ENCODE assay signal across 8 cellular contexts in the genomic region with DNA sequence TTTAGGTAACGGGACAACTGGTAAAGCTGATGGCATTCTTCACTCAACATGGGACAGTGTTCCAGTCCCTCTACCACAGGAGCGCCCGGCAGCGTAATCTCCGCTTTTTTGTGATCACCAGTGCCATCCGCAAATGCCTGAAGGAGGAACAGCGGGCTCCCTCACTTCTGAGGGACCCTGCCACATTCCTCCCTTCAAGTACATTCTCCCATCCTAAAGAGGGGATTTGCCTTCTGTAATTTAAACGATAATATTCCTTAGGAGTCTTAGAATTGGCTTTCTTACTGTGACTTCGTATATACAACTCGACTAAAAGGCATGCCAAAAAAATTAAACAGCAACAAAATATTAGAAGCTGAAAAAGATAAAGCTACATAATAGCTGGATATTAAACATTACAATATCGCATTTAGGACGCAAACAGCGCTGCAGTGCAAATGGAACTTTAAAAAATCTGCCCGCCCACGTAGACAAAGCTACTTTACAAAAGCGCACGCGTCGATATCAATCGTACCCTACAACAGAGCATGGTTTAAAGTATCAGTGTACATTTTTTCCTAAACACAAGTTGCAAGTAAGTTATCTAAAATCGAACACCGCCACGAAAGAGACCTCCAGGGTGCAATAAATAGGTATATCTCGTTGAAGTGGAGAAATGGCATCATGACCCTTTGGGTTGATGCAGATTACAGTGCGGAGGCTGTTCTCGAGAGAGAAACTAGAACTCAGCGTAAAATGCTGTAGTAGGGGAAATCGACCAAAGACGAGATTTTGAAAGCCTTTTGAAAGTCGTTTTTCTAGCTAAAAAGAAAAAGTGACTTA. TPM values are rescaled to one million over a fixed set of nuclear protein-coding genes. Genes with fewer than 3 reads are reported as not detected.
DNase-seq lines count a peak whose midpoint lies in the region; ATAC-seq and TF ChIP-seq lines count a peak whose summit lies in the region.

No MANE protein-coding gene starts in this region.

- TF ChIP-seq CTCF in Calu3 (IDR thresholded peaks at IDR 0.05; ENCODE audit: unreplicated experiment) (no peak), WTC11 (IDR thresholded peaks at IDR 0.05) (no peak)
- no peak for TF ChIP-seq CTCF in CD8-positive, alpha-beta T cell (IDR thresholded peaks at IDR 0.05)

- intact Hi-C loops in Calu3 (cut with micrococcal nuclease; ENCODE audit: unreplicated experiment) = no loop called here
- intact Hi-C loops in CD8-positive, alpha-beta T cell (cut with DNase I, micrococcal nuclease) = no loop called here
- intact Hi-C loops in activated naive CD4-positive, alpha-beta T cell treated with anti-CD3 and anti-CD28 coated beads for 36 hours (cut with micrococcal nuclease) = no loop called here
- intact Hi-C loops in activated CD4-positive, alpha-beta memory T cell treated with anti-CD3 and anti-CD28 coated beads for 36 hours (cut with micrococcal nuclease) = no loop called here

- no peaks in the 10 kb centered on the region for H3K9me3 ChIP-seq in iPS-15b (ENCODE audit: control insufficient read depth, insufficient read depth, low read length)
- no peaks in the 10 kb centered on the region for H3K9me3 ChIP-seq in CD8-positive, alpha-beta T cell (ENCODE audit: low read length)

- no TSS peak for BruUV-seq in Calu3 (replicated peaks; lab: Mats Ljungman, UMichigan)

- peak; percentile 10 for ATAC-seq in WTC11
- no peak for ATAC-seq in CD8-positive, alpha-beta T cell

- DNase-seq in Calu3 (no peak), HEK293T (ENCODE audit: extremely low spot score) (peak; percentile 9), WTC11 (ENCODE audit: low spot score) (peak; percentile 48), superior temporal gyrus (ENCODE audit: extremely low spot score) (peak; percentile 51)
- DNase-seq in CD8-positive, alpha-beta T cell = no peak
- DNase-seq in activated naive CD4-positive, alpha-beta T cell treated with anti-CD3 and anti-CD28 coated beads for 36 hours = no peak
- DNase-seq in activated CD4-positive, alpha-beta memory T cell treated with anti-CD3 and anti-CD28 coated beads for 36 hours = no peak

- H3K27me3 ChIP-seq in iPS-15b (ENCODE audit: control insufficient read depth, insufficient read depth, low read length) = peaks cover 56% of the 10 kb centered on the region
- H3K27me3 ChIP-seq in CD8-positive, alpha-beta T cell (ENCODE audit: insufficient read depth, low read length) = peaks cover 11% of the 10 kb centered on the region

- H3K9me3 Mint-ChIP-seq in Calu3 (ENCODE audit: low read depth, unreplicated experiment) = no peaks in the 10 kb centered on the region
- H3K9me3 Mint-ChIP-seq in WTC11 = no peaks in the 10 kb centered on the region
- no peaks in the 10 kb centered on the region for H3K9me3 Mint-ChIP-seq in CD8-positive, alpha-beta T cell
- no peaks in the 10 kb centered on the region for H3K9me3 Mint-ChIP-seq in activated naive CD4-positive, alpha-beta T cell treated with anti-CD3 and anti-CD28 coated beads for 36 hours
- no peaks in the 10 kb centered on the region for H3K9me3 Mint-ChIP-seq in activated CD4-positive, alpha-beta memory T cell treated with anti-CD3 and anti-CD28 coated beads for 36 hours

- H3K27me3 Mint-ChIP-seq in Calu3 (ENCODE audit: unreplicated experiment) = peaks cover 87% of the 10 kb centered on the region
- H3K27me3 Mint-ChIP-seq in WTC11 (ENCODE audit: low read depth) = peaks cover 8% of the 10 kb centered on the region
- peaks cover 55% of the 10 kb centered on the region for H3K27me3 Mint-ChIP-seq in CD8-positive, alpha-beta T cell (ENCODE audit: low read depth)
- peaks cover 54% of the 10 kb centered on the region for H3K27me3 Mint-ChIP-seq in activated naive CD4-positive, alpha-beta T cell treated with anti-CD3 and anti-CD28 coated beads for 36 hours (ENCODE audit: low read depth)
- H3K27me3 Mint-ChIP-seq in activated CD4-positive, alpha-beta memory T cell treated with anti-CD3 and anti-CD28 coated beads for 36 hours = peaks cover 51% of the 10 kb centered on the region

- CTCF ChIA-PET in Calu3 (lab: Charles Lee) (no interaction called here), HEK293T (lab: Yijun Ruan, JAX) (interaction anchor here (0.8 kb wide), 1 partner anchor 36 kb away, joined by 3 read pairs; no protein-coding TSS in a partner anchor), WTC11 (lab: Charles Lee) (interaction anchor here (0.6 to 1.6 kb wide), 3 partner anchors 108 to 984 kb away, joined by 3 to 4 read pairs (median 4); no protein-coding TSS in a partner anchor)
- CTCF ChIA-PET in CD8-positive, alpha-beta T cell (lab: Charles Lee) = no interaction called here
- CTCF ChIA-PET in activated naive CD4-positive, alpha-beta T cell treated with anti-CD3 and anti-CD28 coated beads for 36 hours (lab: Charles Lee) = no interaction called here
- CTCF ChIA-PET in activated CD4-positive, alpha-beta memory T cell treated with anti-CD3 and anti-CD28 coated beads for 36 hours (lab: Charles Lee) = no interaction called here

- peak overlapping the region; percentile 75 for H3K4me3 ChIP-seq in iPS-15b (ENCODE audit: low read depth, low read length)
- no peak overlapping the region for H3K4me3 ChIP-seq in CD8-positive, alpha-beta T cell (ENCODE audit: low read depth, low read length)

- H3K4me3 Mint-ChIP-seq in Calu3 (ENCODE audit: low read depth, unreplicated experiment) = peak overlapping the region; percentile 38
- peak overlapping the region; percentile 93 for H3K4me3 Mint-ChIP-seq in WTC11
- no peak overlapping the region for H3K4me3 Mint-ChIP-seq in CD8-positive, alpha-beta T cell
- H3K4me3 Mint-ChIP-seq in activated naive CD4-positive, alpha-beta T cell treated with anti-CD3 and anti-CD28 coated beads for 36 hours = no peak overlapping the region
- no peak overlapping the region for H3K4me3 Mint-ChIP-seq in activated CD4-positive, alpha-beta memory T cell treated with anti-CD3 and anti-CD28 coated beads for 36 hours

- H3K4me1 Mint-ChIP-seq in Calu3 (ENCODE audit: low read depth, unreplicated experiment) = peaks cover 22% of the 10 kb centered on the region
- H3K4me1 Mint-ChIP-seq in WTC11 = peaks cover 26% of the 10 kb centered on the region
- H3K4me1 Mint-ChIP-seq in CD8-positive, alpha-beta T cell (ENCODE audit: low read depth) = peaks cover 6% of the 10 kb centered on the region
- peaks cover 4% of the 10 kb centered on the region for H3K4me1 Mint-ChIP-seq in activated naive CD4-positive, alpha-beta T cell treated with anti-CD3 and anti-CD28 coated beads for 36 hours (ENCODE audit: low read depth)
- H3K4me1 Mint-ChIP-seq in activated CD4-positive, alpha-beta memory T cell treated with anti-CD3 and anti-CD28 coated beads for 36 hours (ENCODE audit: low read depth) = peaks cover 7% of the 10 kb centered on the region

- H3K27ac Mint-ChIP-seq in Calu3 (ENCODE audit: unreplicated experiment) (no peak overlapping the region), WTC11 (peak overlapping the region; percentile 78)
- no peak overlapping the region for H3K27ac Mint-ChIP-seq in CD8-positive, alpha-beta T cell
- no peak overlapping the region for H3K27ac Mint-ChIP-seq in activated naive CD4-positive, alpha-beta T cell treated with anti-CD3 and anti-CD28 coated beads for 36 hours
- no peak overlapping the region for H3K27ac Mint-ChIP-seq in activated CD4-positive, alpha-beta memory T cell treated with anti-CD3 and anti-CD28 coated beads for 36 hours

- no peaks in the 10 kb centered on the region for H3K36me3 ChIP-seq in iPS-15b (ENCODE audit: control insufficient read depth, insufficient read depth, low read length)
- no peaks in the 10 kb centered on the region for H3K36me3 ChIP-seq in CD8-positive, alpha-beta T cell (ENCODE audit: insufficient read depth, low read length)

- H3K4me1 ChIP-seq in iPS-15b (ENCODE audit: control insufficient read depth, insufficient read depth, low read length) = peaks cover 8% of the 10 kb centered on the region
- H3K4me1 ChIP-seq in CD8-positive, alpha-beta T cell (ENCODE audit: insufficient read depth, low read length) = no peaks in the 10 kb centered on the region

- POLR2A ChIA-PET in HEK293T (lab: Yijun Ruan, JAX) (no interaction called here), WTC11 (lab: Charles Lee) (no interaction called here)
- POLR2A ChIA-PET in CD8-positive, alpha-beta T cell (lab: Charles Lee) = no interaction called here
- POLR2A ChIA-PET in activated CD4-positive, alpha-beta memory T cell treated with anti-CD3 and anti-CD28 coated beads for 36 hours (lab: Charles Lee) = no interaction called here

- H3K9ac ChIP-seq in iPS-15b (ENCODE audit: low read depth, low read length) = no peak overlapping the region

- H3K27ac ChIP-seq in CD8-positive, alpha-beta T cell (ENCODE audit: low read depth, low read length) = no peak overlapping the region

- H3K36me3 Mint-ChIP-seq in Calu3 (ENCODE audit: insufficient read depth, unreplicated experiment) = peaks cover 15% of the 10 kb centered on the region
- H3K36me3 Mint-ChIP-seq in WTC11 = peaks cover 7% of the 10 kb centered on the region
- no peaks in the 10 kb centered on the region for H3K36me3 Mint-ChIP-seq in CD8-positive, alpha-beta T cell
- no peaks in the 10 kb centered on the region for H3K36me3 Mint-ChIP-seq in activated naive CD4-positive, alpha-beta T cell treated with anti-CD3 and anti-CD28 coated beads for 36 hours (ENCODE audit: low read depth)
- H3K36me3 Mint-ChIP-seq in activated CD4-positive, alpha-beta memory T cell treated with anti-CD3 and anti-CD28 coated beads for 36 hours = no peaks in the 10 kb centered on the region

TF ChIP-seq in HEK293T, 16 proteins besides CTCF, POLR2A, EP300 and RAD21 (continues in another document):
- TF ChIP-seq SP1 (IDR thresholded peaks at IDR 0.05) (no peak), CTBP1 (IDR thresholded peaks at IDR 0.05; ENCODE audit: borderline replicate concordance) (no peak)

TF ChIP-seq in WTC11, 78 proteins besides CTCF, POLR2A, EP300 and RAD21 (continues in another document):
- TF ChIP-seq, protein P1, sequence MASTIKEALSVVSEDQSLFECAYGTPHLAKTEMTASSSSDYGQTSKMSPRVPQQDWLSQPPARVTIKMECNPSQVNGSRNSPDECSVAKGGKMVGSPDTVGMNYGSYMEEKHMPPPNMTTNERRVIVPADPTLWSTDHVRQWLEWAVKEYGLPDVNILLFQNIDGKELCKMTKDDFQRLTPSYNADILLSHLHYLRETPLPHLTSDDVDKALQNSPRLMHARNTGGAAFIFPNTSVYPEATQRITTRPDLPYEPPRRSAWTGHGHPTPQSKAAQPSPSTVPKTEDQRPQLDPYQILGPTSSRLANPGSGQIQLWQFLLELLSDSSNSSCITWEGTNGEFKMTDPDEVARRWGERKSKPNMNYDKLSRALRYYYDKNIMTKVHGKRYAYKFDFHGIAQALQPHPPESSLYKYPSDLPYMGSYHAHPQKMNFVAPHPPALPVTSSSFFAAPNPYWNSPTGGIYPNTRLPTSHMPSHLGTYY (CRISPR knock-in tag; IDR thresholded peaks at IDR 0.05) = no peak

RNA-seq across cellular contexts. Expression of gene VSNL1, which starts 2.3 kb away (rescaled TPM):
- total RNA-seq in Calu3 (2022) (not detected in 2 replicates), WTC11 (2021) (78.4 to 83.6 TPM (median 82.4 TPM) in 3 replicates)
- not detected for total RNA-seq in CD8-positive, alpha-beta T cell
- total RNA-seq in activated naive CD4-positive, alpha-beta T cell treated with anti-CD3 and anti-CD28 coated beads for 36 hours = not detected
- not detected for total RNA-seq in activated CD4-positive, alpha-beta memory T cell treated with anti-CD3 and anti-CD28 coated beads for 36 hours

RNA-seq across cellular contexts. Expression of gene RAD51AP2, which starts 20.0 kb away (rescaled TPM):
- not detected in 2 replicates for total RNA-seq in Calu3 (2022)
- total RNA-seq in WTC11 (2021) = 0.26 to 0.37 TPM (median 0.30 TPM) in 3 replicates
- total RNA-seq in CD8-positive, alpha-beta T cell = not detected
- not detected for total RNA-seq in activated naive CD4-positive, alpha-beta T cell treated with anti-CD3 and anti-CD28 coated beads for 36 hours
- total RNA-seq in activated CD4-positive, alpha-beta memory T cell treated with anti-CD3 and anti-CD28 coated beads for 36 hours = not detected

Comparison
In these comparisons a context has a peak if more than half of its experiments do, and no peak if none do; other contexts are left out.
1. DNase-seq: peak in HEK293T (single experiment), WTC11 (single experiment) and superior temporal gyrus (single experiment); none in Calu3 (single experiment), CD8-positive, alpha-beta T cell (0 of 7), activated naive CD4-positive, alpha-beta T cell treated with anti-CD3 and anti-CD28 coated beads for 36 hours (single experiment) and activated CD4-positive, alpha-beta memory T cell treated with anti-CD3 and anti-CD28 coated beads for 36 hours (single experiment).
2. H3K4me3 Mint-ChIP-seq: peak in Calu3 (single experiment) and WTC11 (single experiment); none in CD8-positive, alpha-beta T cell (single experiment), activated naive CD4-positive, alpha-beta T cell treated with anti-CD3 and anti-CD28 coated beads for 36 hours (single experiment) and activated CD4-positive, alpha-beta memory T cell treated with anti-CD3 and anti-CD28 coated beads for 36 hours (single experiment).
3. RNA of gene VSNL1, which starts 2.3 kb away (total RNA-seq): 78.4 to 83.6 TPM in WTC11; not detected in Calu3, not detected in CD8-positive, alpha-beta T cell, not detected in activated naive CD4-positive, alpha-beta T cell treated with anti-CD3 and anti-CD28 coated beads for 36 hours and not detected in activated CD4-positive, alpha-beta memory T cell treated with anti-CD3 and anti-CD28 coated beads for 36 hours; every median in the first group is over 10 times any median in the second.
4. CTCF ChIA-PET loops: an anchor here in HEK293T (0.8 kb wide) and WTC11 (0.6 to 1.6 kb wide); none called in Calu3, CD8-positive, alpha-beta T cell, activated naive CD4-positive, alpha-beta T cell treated with anti-CD3 and anti-CD28 coated beads for 36 hours and activated CD4-positive, alpha-beta memory T cell treated with anti-CD3 and anti-CD28 coated beads for 36 hours.